In the genomic region with DNA sequence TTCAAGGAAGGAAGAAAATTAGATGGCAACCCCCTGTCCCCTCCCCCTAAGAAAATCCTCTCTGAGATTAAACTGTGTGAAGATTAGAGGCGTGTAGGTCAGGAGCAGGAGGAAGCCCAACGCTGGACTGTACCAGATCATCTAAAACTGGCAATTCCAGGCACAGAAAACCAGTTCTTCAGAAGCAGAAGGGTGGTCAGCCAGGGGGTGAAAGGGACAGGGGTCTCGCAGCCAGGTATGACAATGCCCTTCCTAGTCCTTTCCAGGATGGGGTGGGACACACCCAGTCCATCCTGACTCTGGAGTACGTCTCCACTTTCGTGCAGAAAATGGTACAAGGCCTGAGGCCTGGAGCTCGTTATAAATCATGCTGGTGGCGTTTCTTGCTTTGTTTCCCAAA, we compare ENCODE assay signal across 13 cellular contexts. TPM values are rescaled to one million over a fixed set of nuclear protein-coding genes. Genes with fewer than 3 reads are reported as not detected.
DNase-seq lines count a peak whose midpoint lies in the region; ATAC-seq, FAIRE-seq and TF ChIP-seq lines count a peak whose summit lies in the region.
"Had no signal": no experiment of that assay in that cellular context is flagged by ENCODE, and none has a peak within 500 bp of the region (broad histone marks: within the 10 kb centered on the region; RNA-seq: fewer than 3 reads in every experiment).

No MANE protein-coding gene starts in this region.

- peak overlapping the region; percentile 63 for H3K4me3 ChIP-seq in CD4-positive, CD25-positive, alpha-beta regulatory T cell (ENCODE audit: low read depth, low read length)
- peak overlapping the region; percentile 19 for H3K4me3 ChIP-seq in mononuclear cell (ENCODE audit: low read length)
- H3K4me3 ChIP-seq in coronary artery = no peak overlapping the region
- H3K4me3 ChIP-seq in Caco-2 (ENCODE audit: low read depth, low read length) = no peak overlapping the region

- peaks cover 50% of the 10 kb centered on the region for H3K4me1 ChIP-seq in CD4-positive, CD25-positive, alpha-beta regulatory T cell (ENCODE audit: control insufficient read depth, insufficient read depth, low read length, poor library complexity, severe bottlenecking)
- H3K4me1 ChIP-seq in mononuclear cell (ENCODE audit: insufficient read depth, low read length) (peaks cover 72% of the 10 kb centered on the region), Caco-2 (peaks cover 19% of the 10 kb centered on the region)

- CTCF ChIA-PET in RWPE1 (lab: Yijun Ruan, JAX) (no interaction called here), Caco-2 (lab: Charles Lee) (no interaction called here)

- H3K27me3 Mint-ChIP-seq in CD4-positive, CD25-positive, alpha-beta regulatory T cell = peaks cover 9% of the 10 kb centered on the region
- no peaks in the 10 kb centered on the region for H3K27me3 Mint-ChIP-seq in T-helper 17 cell
- no peaks in the 10 kb centered on the region for H3K27me3 Mint-ChIP-seq in Caco-2 (ENCODE audit: insufficient read depth, unreplicated experiment)

- H3K36me3 Mint-ChIP-seq in CD4-positive, CD25-positive, alpha-beta regulatory T cell = peaks cover 15% of the 10 kb centered on the region
- H3K36me3 Mint-ChIP-seq in T-helper 17 cell (ENCODE audit: low read depth) (peaks cover 11% of the 10 kb centered on the region), Caco-2 (ENCODE audit: insufficient read depth, unreplicated experiment) (no peaks in the 10 kb centered on the region)

- no peak for DNase-seq in CD4-positive, CD25-positive, alpha-beta regulatory T cell
- DNase-seq in T-helper 17 cell (no peak), RWPE1 (ENCODE audit: low spot score) (no peak), coronary artery (ENCODE audit: low spot score) (no peak), Caco-2 (no peak), HTR-8/SVneo (ENCODE audit: insufficient read length, low spot score) (no peak)
- DNase-seq: anterior cingulate cortex, DMS 273 treated with DMSO at 0.1 percent for 48 hours, NCI-H2227 treated with DMSO at 0.1 percent for 48 hours, occipital lobe had no signal

- H3K27me3 ChIP-seq in CD4-positive, CD25-positive, alpha-beta regulatory T cell (ENCODE audit: control insufficient read depth, insufficient read depth, low read length) = no peaks in the 10 kb centered on the region
- no peaks in the 10 kb centered on the region for H3K27me3 ChIP-seq in mononuclear cell (ENCODE audit: insufficient read depth, low read length)
- no peaks in the 10 kb centered on the region for H3K27me3 ChIP-seq in Caco-2 (replicated peaks; ENCODE audit: control insufficient read depth, insufficient read depth, low read length)

- H3K27ac ChIP-seq in CD4-positive, CD25-positive, alpha-beta regulatory T cell (ENCODE audit: insufficient read depth, low read length, poor library complexity, severe bottlenecking) = peak overlapping the region; percentile 100
- H3K27ac ChIP-seq in RWPE1 (no peak overlapping the region), coronary artery (no peak overlapping the region)

- H3K36me3 ChIP-seq in CD4-positive, CD25-positive, alpha-beta regulatory T cell (ENCODE audit: control insufficient read depth, insufficient read depth, low read length) = peaks cover 4% of the 10 kb centered on the region
- H3K36me3 ChIP-seq in Caco-2 (ENCODE audit: control insufficient read depth, insufficient read depth, low read length) = no peaks in the 10 kb centered on the region

- TF ChIP-seq POLR2A in GM18951 (IDR thresholded peaks at IDR 0.05; ENCODE audit: extremely low read depth, insufficient read depth, insufficient read length) = peak; percentile 35

- no peaks in the 10 kb centered on the region for H3K9me3 ChIP-seq in CD4-positive, CD25-positive, alpha-beta regulatory T cell (ENCODE audit: control insufficient read depth in 2 of 2, low read length in 2 of 2)
- H3K9me3 ChIP-seq in T-helper 17 cell (ENCODE audit: control insufficient read depth, low read length, poor library complexity, severe bottlenecking) = no peaks in the 10 kb centered on the region
- H3K9me3 ChIP-seq in mononuclear cell (ENCODE audit: low read depth, low read length) = no peaks in the 10 kb centered on the region
- no peaks in the 10 kb centered on the region for H3K9me3 ChIP-seq in Caco-2

- intact Hi-C loops in Caco-2 (cut with micrococcal nuclease; ENCODE audit: unreplicated experiment) = loop anchor here (5.0 kb wide), 1 partner anchor 114 kb away; no protein-coding TSS in a partner anchor

- H3K4me1 Mint-ChIP-seq in CD4-positive, CD25-positive, alpha-beta regulatory T cell = peaks cover 4 to 70% (median 52%) of the 10 kb centered on the region in 4 donors
- H3K4me1 Mint-ChIP-seq in T-helper 17 cell (peaks cover 59% of the 10 kb centered on the region), Caco-2 (ENCODE audit: low read depth, unreplicated experiment) (peaks cover 22% of the 10 kb centered on the region)

- FAIRE-seq in HTR-8/SVneo (lab: Jason Lieb, UNC) = no peak

- no peak for TF ChIP-seq CTCF in RWPE1 (conservative IDR thresholded peaks at IDR 0.05; ENCODE audit: low read depth)
- no peak for TF ChIP-seq CTCF in coronary artery (IDR thresholded peaks at IDR 0.05)
- no peak for TF ChIP-seq CTCF in Caco-2 (IDR thresholded peaks at IDR 0.05; ENCODE audit: insufficient read depth in 1 of 2, low read depth in 1 of 2, low read length in 1 of 2, severe bottlenecking in 1 of 2, unreplicated experiment in 1 of 2)

- peak overlapping the region; percentile 97 to 99 (median 98) for H3K4me3 Mint-ChIP-seq in CD4-positive, CD25-positive, alpha-beta regulatory T cell
- peak overlapping the region; percentile 98 for H3K4me3 Mint-ChIP-seq in T-helper 17 cell
- no peak overlapping the region for H3K4me3 Mint-ChIP-seq in Caco-2 (ENCODE audit: unreplicated experiment)

- ATAC-seq in CD4-positive, CD25-positive, alpha-beta regulatory T cell (ENCODE audit: low read depth in 2 of 2) = no peak
- no peak for ATAC-seq in T-helper 17 cell

- H3K9me3 Mint-ChIP-seq in CD4-positive, CD25-positive, alpha-beta regulatory T cell = peaks cover 0 to 3% (median 0%) of the 10 kb centered on the region in 7 donors
- H3K9me3 Mint-ChIP-seq in Caco-2 (ENCODE audit: unreplicated experiment) = no peaks in the 10 kb centered on the region

- peak overlapping the region; percentile 99 for H3K27ac Mint-ChIP-seq in CD4-positive, CD25-positive, alpha-beta regulatory T cell
- peak overlapping the region; percentile 99 for H3K27ac Mint-ChIP-seq in T-helper 17 cell
- no peak overlapping the region for H3K27ac Mint-ChIP-seq in Caco-2 (ENCODE audit: unreplicated experiment)

- POLR2A ChIA-PET in RWPE1 (lab: Yijun Ruan, JAX; ENCODE audit: low non-redundant PET) = no interaction called here
- POLR2A ChIA-PET in Caco-2 (lab: Charles Lee) = no interaction called here

- no TSS peak for BruUV-seq in Caco-2 (replicated peaks; lab: Mats Ljungman, UMichigan)

- in situ Hi-C loops in GM18951 (cut with MboI; ENCODE audit: low sequenced_read_pairs, unreplicated experiment) = no loop called here

RNA-seq across cellular contexts. Expression of a gene that starts 3.3 kb away (rescaled TPM):
- 645 TPM for total RNA-seq in CD4-positive, CD25-positive, alpha-beta regulatory T cell
- polyA plus RNA-seq in CD4-positive, CD25-positive, alpha-beta regulatory T cell = 100 to 1,000 TPM; 360 to 479 (median 397) TPM
- total RNA-seq in T-helper 17 cell (100 to 1,000 TPM; 439 to 459 TPM), mononuclear cell (164 TPM), Caco-2 (2022) (not detected in 2 replicates)
- total RNA-seq: M059J had no signal

Comparison
In these comparisons a context has a peak if more than half of its experiments do, and no peak if none do; other contexts are left out.
1. H3K4me3 ChIP-seq: peak in CD4-positive, CD25-positive, alpha-beta regulatory T cell (single experiment) and mononuclear cell (single experiment); none in coronary artery (single experiment) and Caco-2 (single experiment).
2. RNA of a gene that starts 3.3 kb away (total RNA-seq): 645 TPM in CD4-positive, CD25-positive, alpha-beta regulatory T cell (single experiment), 439 to 459 TPM in T-helper 17 cell and 164 TPM in mononuclear cell (single experiment); not detected in Caco-2; every median in the first group is over 100 times any median in the second.